15 cellular contexts compared by ENCODE assay signal in the genomic region with DNA sequence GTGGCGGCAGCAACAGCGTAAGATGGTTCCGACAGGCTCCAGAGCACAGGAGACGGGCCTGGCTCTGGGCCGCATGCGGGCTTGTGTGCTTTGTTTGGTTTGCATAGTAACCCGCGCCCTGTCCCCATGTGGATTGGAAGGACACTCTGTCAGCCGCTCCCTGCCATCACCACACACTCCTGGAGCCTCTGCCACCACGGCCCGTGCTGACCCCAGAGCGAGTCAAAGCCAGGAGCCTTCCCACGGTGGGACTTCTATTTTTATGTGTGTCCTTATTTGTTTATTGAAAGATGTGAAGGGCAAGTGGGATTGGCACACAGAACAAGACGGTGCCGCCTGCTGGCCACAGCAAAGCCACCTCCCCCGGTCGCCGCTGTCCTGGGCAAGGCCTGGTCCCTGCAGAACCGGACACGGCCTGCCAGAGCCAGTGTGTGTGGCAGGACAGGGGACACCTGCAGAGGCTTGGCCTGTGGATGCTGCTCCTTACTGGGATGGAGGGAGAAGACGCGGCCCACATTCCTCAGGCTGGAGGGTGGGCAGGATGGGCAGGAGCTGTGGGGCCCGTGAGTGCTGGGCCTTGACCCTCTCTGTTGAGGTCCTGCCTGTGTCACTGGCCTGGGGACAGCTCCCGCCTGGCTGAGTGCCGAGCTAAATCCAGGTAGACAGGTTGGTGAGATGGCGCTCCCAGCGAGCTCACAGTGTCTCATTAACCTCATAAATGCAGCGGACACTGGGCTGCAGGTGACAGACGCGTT.
DNase-seq lines count a peak whose midpoint lies in the region; ATAC-seq and TF ChIP-seq lines count a peak whose summit lies in the region.
"Had no signal": no experiment of that assay in that cellular context is flagged by ENCODE, and none has a peak within 500 bp of the region (broad histone marks: within the 10 kb centered on the region; RNA-seq: fewer than 3 reads in every experiment).

No MANE protein-coding gene starts in this region.

- H3K4me3 Mint-ChIP-seq in WTC11 (no peak overlapping the region), neural crest cell (no peak overlapping the region)
- H3K4me3 Mint-ChIP-seq in activated CD4-positive, alpha-beta T cell treated with anti-CD3 and anti-CD28 coated beads, Interleukin-2, amount 10 ng/mL, durations not matched to agents 7 days and 5 days = no peak overlapping the region

- DNase-seq in WTC11 (ENCODE audit: low spot score) (no peak), Right ventricle myocardium superior (peak; percentile 89), neural crest cell (ENCODE audit: low read depth, low spot score) (no peak), HEK293T (ENCODE audit: extremely low spot score) (no peak), HuH-7.5 (ENCODE audit: low spot score) (no peak), EL (no peak)
- DNase-seq in activated CD4-positive, alpha-beta T cell treated with anti-CD3 and anti-CD28 coated beads, Interleukin-2, amount 10 ng/mL, durations not matched to agents 7 days and 5 days = no peak
- DNase-seq: activated effector memory CD4-positive, alpha-beta T cell treated with anti-CD3 and anti-CD28 coated beads, Interleukin-2, amount 50 U/mL, for 16 hours; effector memory CD4-positive, alpha-beta T cell; Karpas-422; NCI-H187; NCI-H526; OCI-M1 had no signal

- POLR2A ChIA-PET in WTC11 (lab: Charles Lee) = no interaction called here
- POLR2A ChIA-PET in HEK293T (lab: Yijun Ruan, JAX) = no interaction called here
- POLR2A ChIA-PET in activated CD4-positive, alpha-beta T cell treated with anti-CD3 and anti-CD28 coated beads, Interleukin-2, amount 10 ng/mL, durations not matched to agents 7 days and 5 days (lab: Charles Lee) = no interaction called here

- H3K36me3 Mint-ChIP-seq in WTC11 (no peaks in the 10 kb centered on the region), neural crest cell (ENCODE audit: low read depth) (no peaks in the 10 kb centered on the region)
- H3K36me3 Mint-ChIP-seq in activated CD4-positive, alpha-beta T cell treated with anti-CD3 and anti-CD28 coated beads, Interleukin-2, amount 10 ng/mL, durations not matched to agents 7 days and 5 days (ENCODE audit: low read depth) = no peaks in the 10 kb centered on the region

- H3K27me3 Mint-ChIP-seq in WTC11 (ENCODE audit: low read depth) = no peaks in the 10 kb centered on the region
- no peaks in the 10 kb centered on the region for H3K27me3 Mint-ChIP-seq in neural crest cell (ENCODE audit: low read depth)
- H3K27me3 Mint-ChIP-seq in activated CD4-positive, alpha-beta T cell treated with anti-CD3 and anti-CD28 coated beads, Interleukin-2, amount 10 ng/mL, durations not matched to agents 7 days and 5 days = no peaks in the 10 kb centered on the region

- peak overlapping the region; percentile 67 for H3K27ac ChIP-seq in 22Rv1
- H3K27ac ChIP-seq: HL-60 had no signal

- H3K27ac Mint-ChIP-seq in WTC11 = peak overlapping the region; percentile 79; the same call in 1 of the 2 replicates
- peak overlapping the region; percentile 88 for H3K27ac Mint-ChIP-seq in neural crest cell (ENCODE audit: unreplicated experiment)
- H3K27ac Mint-ChIP-seq in activated CD4-positive, alpha-beta T cell treated with anti-CD3 and anti-CD28 coated beads, Interleukin-2, amount 10 ng/mL, durations not matched to agents 7 days and 5 days = no peak overlapping the region

- TF ChIP-seq CTCF in 22Rv1 (IDR thresholded peaks at IDR 0.05) (peak; percentile 40), WTC11 (IDR thresholded peaks at IDR 0.05) (no peak), neural crest cell (conservative IDR thresholded peaks at IDR 0.05) (no peak)

- H3K4me1 Mint-ChIP-seq in WTC11 (peaks cover 14% of the 10 kb centered on the region), neural crest cell (peaks cover 27% of the 10 kb centered on the region)
- H3K4me1 Mint-ChIP-seq in activated CD4-positive, alpha-beta T cell treated with anti-CD3 and anti-CD28 coated beads, Interleukin-2, amount 10 ng/mL, durations not matched to agents 7 days and 5 days = peaks cover 3% of the 10 kb centered on the region

- no peaks in the 10 kb centered on the region for H3K9me3 Mint-ChIP-seq in WTC11
- no peaks in the 10 kb centered on the region for H3K9me3 Mint-ChIP-seq in neural crest cell
- no peaks in the 10 kb centered on the region for H3K9me3 Mint-ChIP-seq in activated CD4-positive, alpha-beta T cell treated with anti-CD3 and anti-CD28 coated beads, Interleukin-2, amount 10 ng/mL, durations not matched to agents 7 days and 5 days

- no peak; the same call in 1 of the 2 replicates for ATAC-seq in WTC11
- ATAC-seq in Right ventricle myocardium superior (ENCODE audit: poor library complexity) = peak; percentile 84

- intact Hi-C loops in Right ventricle myocardium superior (cut with DNase I) = loop anchor here (10.0 kb wide), 1 partner anchor 65 kb away; a partner anchor contains a TSS

- CTCF ChIA-PET in WTC11 (lab: Charles Lee) = interaction anchor here (1.2 to 2.0 kb wide), 4 partner anchors 10 to 46 kb away, joined by 3 to 10 read pairs (median 9); no protein-coding TSS in a partner anchor
- CTCF ChIA-PET in HEK293T (lab: Yijun Ruan, JAX) = no interaction called here
- CTCF ChIA-PET in activated CD4-positive, alpha-beta T cell treated with anti-CD3 and anti-CD28 coated beads, Interleukin-2, amount 10 ng/mL, durations not matched to agents 7 days and 5 days (lab: Charles Lee) = no interaction called here

TF ChIP-seq in WTC11, 78 proteins besides CTCF, POLR2A, EP300 and RAD21:
- TF ChIP-seq FOXP1 (CRISPR knock-in tag; IDR thresholded peaks at IDR 0.05; ENCODE audit: borderline replicate concordance) = no peak
- TF ChIP-seq, protein P1, sequence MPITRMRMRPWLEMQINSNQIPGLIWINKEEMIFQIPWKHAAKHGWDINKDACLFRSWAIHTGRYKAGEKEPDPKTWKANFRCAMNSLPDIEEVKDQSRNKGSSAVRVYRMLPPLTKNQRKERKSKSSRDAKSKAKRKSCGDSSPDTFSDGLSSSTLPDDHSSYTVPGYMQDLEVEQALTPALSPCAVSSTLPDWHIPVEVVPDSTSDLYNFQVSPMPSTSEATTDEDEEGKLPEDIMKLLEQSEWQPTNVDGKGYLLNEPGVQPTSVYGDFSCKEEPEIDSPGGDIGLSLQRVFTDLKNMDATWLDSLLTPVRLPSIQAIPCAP (CRISPR knock-in tag; IDR thresholded peaks at IDR 0.05) = no peak
- no peak for TF ChIP-seq CBFB (CRISPR knock-in tag; IDR thresholded peaks at IDR 0.05; ENCODE audit: low read depth)
- no peak for TF ChIP-seq NFE2L1 (CRISPR knock-in tag; IDR thresholded peaks at IDR 0.05)
- no peak for TF ChIP-seq ESRRA (CRISPR knock-in tag; IDR thresholded peaks at IDR 0.05; ENCODE audit: borderline replicate concordance)
- TF ChIP-seq SMAD4 (CRISPR knock-in tag; IDR thresholded peaks at IDR 0.05) = no peak

TF ChIP-seq in HEK293T, 16 proteins besides CTCF, POLR2A, EP300 and RAD21:
- TF ChIP-seq SUZ12 (IDR thresholded peaks at IDR 0.05) = no peak
- TF ChIP-seq LEF1 (IDR thresholded peaks at IDR 0.05; ENCODE audit: borderline replicate concordance) = no peak
- no peak for TF ChIP-seq FOXM1 (IDR thresholded peaks at IDR 0.05; ENCODE audit: borderline replicate concordance)
- TF ChIP-seq, protein P2, sequence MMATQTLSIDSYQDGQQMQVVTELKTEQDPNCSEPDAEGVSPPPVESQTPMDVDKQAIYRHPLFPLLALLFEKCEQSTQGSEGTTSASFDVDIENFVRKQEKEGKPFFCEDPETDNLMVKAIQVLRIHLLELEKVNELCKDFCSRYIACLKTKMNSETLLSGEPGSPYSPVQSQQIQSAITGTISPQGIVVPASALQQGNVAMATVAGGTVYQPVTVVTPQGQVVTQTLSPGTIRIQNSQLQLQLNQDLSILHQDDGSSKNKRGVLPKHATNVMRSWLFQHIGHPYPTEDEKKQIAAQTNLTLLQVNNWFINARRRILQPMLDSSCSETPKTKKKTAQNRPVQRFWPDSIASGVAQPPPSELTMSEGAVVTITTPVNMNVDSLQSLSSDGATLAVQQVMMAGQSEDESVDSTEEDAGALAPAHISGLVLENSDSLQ (IDR thresholded peaks at IDR 0.05) = no peak
- no peak for TF ChIP-seq CTBP1 (IDR thresholded peaks at IDR 0.05; ENCODE audit: borderline replicate concordance)
- TF ChIP-seq ARNT (IDR thresholded peaks at IDR 0.05) = no peak
- no peak for TF ChIP-seq HDGF (IDR thresholded peaks at IDR 0.05; ENCODE audit: borderline replicate concordance)
